Comparison of ENCODE assay signal across 8 cellular contexts in the genomic region with DNA sequence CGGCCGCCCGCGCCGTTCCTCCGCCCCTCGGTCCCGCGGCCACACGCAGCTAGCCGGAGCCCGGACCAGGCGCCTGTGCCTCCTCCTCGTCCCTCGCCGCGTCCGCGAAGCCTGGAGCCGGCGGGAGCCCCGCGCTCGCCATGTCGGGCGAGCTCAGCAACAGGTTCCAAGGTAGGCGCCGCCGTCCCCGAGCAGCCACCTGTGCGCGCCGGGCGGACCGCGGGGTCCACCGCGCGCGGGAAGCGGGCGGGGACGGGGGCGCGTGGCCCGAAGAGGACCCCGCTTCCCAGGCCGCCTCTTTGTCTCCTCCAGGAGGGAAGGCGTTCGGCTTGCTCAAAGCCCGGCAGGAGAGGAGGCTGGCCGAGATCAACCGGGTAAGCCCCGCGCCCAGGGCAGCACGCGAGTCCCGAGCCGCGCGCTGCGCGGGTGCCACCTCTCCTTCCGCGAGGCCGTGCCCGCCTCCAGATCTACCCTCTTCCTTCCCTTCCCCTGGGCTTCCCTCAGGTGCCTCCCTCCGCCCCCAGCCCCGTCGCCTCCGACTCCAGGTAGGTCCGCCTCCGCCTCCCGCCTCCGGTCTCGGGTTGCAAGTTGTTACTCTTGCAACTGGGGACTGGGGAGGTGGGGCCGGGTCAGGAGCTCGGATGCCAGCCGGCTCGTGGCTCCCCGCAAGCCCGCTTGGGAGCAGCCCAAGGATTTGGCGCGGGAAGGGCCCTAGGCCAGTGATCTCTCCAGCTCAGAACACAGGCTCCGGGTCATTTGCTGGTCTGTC. TPM values are rescaled to one million over a fixed set of nuclear protein-coding genes. Genes with fewer than 3 reads are reported as not detected.
A peak's percentile ranks its signal among the peaks of the same experiment; 100 is the strongest.
DNase-seq lines count a peak whose midpoint lies in the region; ATAC-seq, FAIRE-seq and TF ChIP-seq lines count a peak whose summit lies in the region.

Gene AIF1L, plus strand, starts transcription at position 42 of the 769 bp plus-strand sequence. Its CDS starts 99 bp downstream, at position 141.

- peaks cover 23% of the 10 kb centered on the region for H3K27me3 ChIP-seq in astrocyte (ENCODE audit: insufficient read depth, low read length)
- peaks cover 59% of the 10 kb centered on the region for H3K27me3 ChIP-seq in skeletal muscle satellite cell (ENCODE audit: control insufficient read depth, insufficient read depth, low read length)

- no peak for FAIRE-seq in astrocyte (lab: Jason Lieb, UNC)

- no peaks in the 10 kb centered on the region for H3K36me3 ChIP-seq in astrocyte (ENCODE audit: insufficient read depth, low read length)
- H3K36me3 ChIP-seq in skeletal muscle satellite cell (ENCODE audit: insufficient read depth, low read length), result no peaks in the 10 kb centered on the region

- H3K4me1 ChIP-seq in astrocyte (ENCODE audit: insufficient read depth, low read length) (peaks cover 8% of the 10 kb centered on the region), skeletal muscle satellite cell (ENCODE audit: control insufficient read depth, insufficient read depth, low read length) (no peaks in the 10 kb centered on the region)

- ATAC-seq in GM18861 (IDR thresholded peaks at IDR 0.05; ENCODE audit: unreplicated experiment), result no peak
- ATAC-seq in GM21717 (IDR thresholded peaks at IDR 0.05; ENCODE audit: unreplicated experiment), result no peak

- H3K79me2 ChIP-seq in astrocyte (ENCODE audit: insufficient read depth, low read length), result no peaks in the 10 kb centered on the region

- no peaks in the 10 kb centered on the region for H3K9me3 ChIP-seq in astrocyte (ENCODE audit: insufficient read depth, low read depth, low read length)
- no peaks in the 10 kb centered on the region for H3K9me3 ChIP-seq in iPS-18c (ENCODE audit: control insufficient read depth, insufficient read depth, low read length)
- H3K9me3 ChIP-seq in skeletal muscle satellite cell (replicated peaks; ENCODE audit: low read length), result no peaks in the 10 kb centered on the region

- no peaks in the 10 kb centered on the region for H3K36me3 Mint-ChIP-seq in astrocyte (ENCODE audit: low read depth, unreplicated experiment)

- peak within 1 kb of the TSS; percentile 48 for H3K4me3 ChIP-seq in astrocyte (ENCODE audit: insufficient read depth, low read depth, low read length)
- H3K4me3 ChIP-seq in iPS-18c (ENCODE audit: insufficient read depth, low read depth, low read length), result peak within 1 kb of the TSS; percentile 92
- peak within 1 kb of the TSS; percentile 57 for H3K4me3 ChIP-seq in skeletal muscle satellite cell (ENCODE audit: low read length)

- H3K4me1 Mint-ChIP-seq in astrocyte (ENCODE audit: low read depth, unreplicated experiment), result peaks cover 17% of the 10 kb centered on the region

- H3K9ac ChIP-seq in astrocyte (ENCODE audit: low read length) (no peak within 1 kb of the TSS), skeletal muscle satellite cell (ENCODE audit: low read depth, low read length) (no peak within 1 kb of the TSS)

- no peak for TF ChIP-seq CTCF in astrocyte (IDR thresholded peaks at IDR 0.05; ENCODE audit: insufficient read depth, low read depth, low read length)

- peak within 1 kb of the TSS; percentile 77 for H3K4me3 Mint-ChIP-seq in astrocyte (ENCODE audit: unreplicated experiment)

- peaks cover 35% of the 10 kb centered on the region for H3K27me3 Mint-ChIP-seq in astrocyte (ENCODE audit: low read depth, unreplicated experiment)

- in situ Hi-C loops in G401 (cut with HindIII; ENCODE audit: low sequenced_read_pairs), result no loop called here

- peak within 1 kb of the TSS; percentile 83 for H3K4me2 ChIP-seq in astrocyte (ENCODE audit: low read length)
- H3K4me2 ChIP-seq in skeletal muscle satellite cell (ENCODE audit: low read length), result peak within 1 kb of the TSS; percentile 72

- H3K27ac Mint-ChIP-seq in astrocyte (ENCODE audit: unreplicated experiment), result no peak within 1 kb of the TSS

- no peak within 1 kb of the TSS for H3K27ac ChIP-seq in astrocyte (ENCODE audit: low read depth, low read length)

- H4K20me1 ChIP-seq in astrocyte (ENCODE audit: insufficient read depth, low read length), result no peaks in the 10 kb centered on the region

- DNase-seq in G401 (ENCODE audit: low spot score) (no peak), NCI-H2196 treated with DMSO at 0.1 percent for 48 hours (lab: John Stamatoyannopoulos, UW; ENCODE audit: unreplicated experiment) (peak; percentile 19), astrocyte (ENCODE audit: low read depth) (no peak), GDM1 (lab: John Stamatoyannopoulos, UW) (no peak)

- H3K9me3 Mint-ChIP-seq in astrocyte (ENCODE audit: unreplicated experiment), result no peaks in the 10 kb centered on the region

- H2AFZ ChIP-seq in astrocyte (ENCODE audit: low read depth, low read length), result peak within 1 kb of the TSS; percentile 71

RNA-seq across cellular contexts. Expression of gene AIF1L, which starts in this region (rescaled TPM):
- 25.5 and 26.9 TPM in 2 replicates for total RNA-seq in G401 (2014; rRNA removed; shearing (Covaris generic))
- total RNA-seq in astrocyte, result 20.2 and 23.7 TPM in 2 replicates
- total RNA-seq in skeletal muscle satellite cell (2012; rRNA removed), result 0.76 and 1.1 TPM in 2 replicates
